Comparison of ENCODE assay signal across 14 cellular contexts in the genomic region with DNA sequence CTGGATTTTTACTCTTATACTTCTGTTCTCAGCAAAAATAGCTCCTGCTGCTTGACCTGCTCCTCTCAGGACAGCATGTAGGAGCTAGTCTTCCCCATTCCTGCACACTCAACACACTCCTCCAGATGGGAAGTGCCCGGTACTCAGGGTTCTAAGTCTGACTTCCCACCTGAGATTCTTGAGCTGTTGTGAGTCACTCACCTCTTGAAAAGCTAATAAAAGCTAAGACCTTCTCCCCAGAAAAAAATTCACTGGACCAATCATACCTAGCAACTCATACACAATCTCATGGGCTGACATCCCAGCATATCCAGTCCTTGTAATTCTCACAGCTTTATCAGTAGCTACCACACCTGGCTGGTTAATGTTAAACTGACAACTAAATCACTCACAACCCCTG. TPM values are rescaled to one million over a fixed set of nuclear protein-coding genes. Genes with fewer than 3 reads are reported as not detected.
DNase-seq lines count a peak whose midpoint lies in the region; ATAC-seq, FAIRE-seq and TF ChIP-seq lines count a peak whose summit lies in the region.
"Had no signal": no experiment of that assay in that cellular context is flagged by ENCODE, and none has a peak within 500 bp of the region (broad histone marks: within the 10 kb centered on the region; RNA-seq: fewer than 3 reads in every experiment).

No MANE protein-coding gene starts in this region.

- POLR2A ChIA-PET in naive thymus-derived CD4-positive, alpha-beta T cell (lab: Charles Lee) = no interaction called here

- peaks cover 0 to 6% (median 3%) of the 10 kb centered on the region in 7 donors for H3K4me1 Mint-ChIP-seq in naive thymus-derived CD4-positive, alpha-beta T cell

- peak in 1 of 2 donors; percentile 33 for DNase-seq in cardiac muscle cell (ENCODE audit: low read depth in 1 of 2, low spot score in 1 of 2)
- no peak for DNase-seq in left ventricle myocardium inferior
- DNase-seq in bronchial epithelial cell (ENCODE audit: low read depth) = peak; percentile 86
- peak; percentile 18 for DNase-seq in mucosa of gallbladder (ENCODE audit: low spot score)
- DNase-seq in naive thymus-derived CD4-positive, alpha-beta T cell = no peak
- DNase-seq in hippocampal formation (lab: John Stamatoyannopoulos, UW) = no peak
- DNase-seq in ACHN = no peak
- no peak for DNase-seq in NCI-H187 treated with DMSO at 0.1 percent for 48 hours (lab: John Stamatoyannopoulos, UW)
- DNase-seq: amniotic stem cell; BE2C; cortex of kidney; MV-4-11; posterior cingulate gyrus; stimulated activated CD4-positive, alpha-beta T cell treated with anti-CD3 and anti-CD28 coated beads, Interleukin-15, amount 100 ng/mL, for 24 hours had no signal

- no peak for TF ChIP-seq CTCF in cardiac muscle cell (IDR thresholded peaks at IDR 0.05; ENCODE audit: low read depth, low read length)
- TF ChIP-seq CTCF in left ventricle myocardium inferior (IDR thresholded peaks at IDR 0.05; ENCODE audit: borderline replicate concordance) = no peak
- TF ChIP-seq CTCF in bronchial epithelial cell (IDR thresholded peaks at IDR 0.05; ENCODE audit: insufficient read depth, low read length, severe bottlenecking) = no peak

- H3K9me3 ChIP-seq in cardiac muscle cell (ENCODE audit: low read depth) = no peaks in the 10 kb centered on the region
- no peaks in the 10 kb centered on the region for H3K9me3 ChIP-seq in left ventricle myocardium inferior (replicated peaks)
- no peaks in the 10 kb centered on the region for H3K9me3 ChIP-seq in naive thymus-derived CD4-positive, alpha-beta T cell (ENCODE audit: control insufficient read depth in 2 of 3, low read length in 3 of 3)
- H3K9me3 ChIP-seq: BE2C had no signal

- H3K36me3 ChIP-seq in cardiac muscle cell (peaks cover 30% of the 10 kb centered on the region), left ventricle myocardium inferior (peaks cover 54% of the 10 kb centered on the region), bronchial epithelial cell (ENCODE audit: control insufficient read depth, insufficient read depth, low read length) (peaks cover 12% of the 10 kb centered on the region)
- peaks cover 11 to 40% (median 13%) of the 10 kb centered on the region in 3 experiments for H3K36me3 ChIP-seq in naive thymus-derived CD4-positive, alpha-beta T cell (ENCODE audit: control insufficient read depth in 2 of 3, insufficient read depth in 3 of 3, low read length in 3 of 3)

- CTCF ChIA-PET in naive thymus-derived CD4-positive, alpha-beta T cell (lab: Charles Lee) = interaction anchor here (0.6 to 0.7 kb wide), 2 partner anchors 8 to 206 kb away, joined by 3 to 5 read pairs; no protein-coding TSS in a partner anchor

- peaks cover 0 to 1% (median 0%) of the 10 kb centered on the region in 11 donors for H3K9me3 Mint-ChIP-seq in naive thymus-derived CD4-positive, alpha-beta T cell

- ATAC-seq in naive thymus-derived CD4-positive, alpha-beta T cell = no peak

- no peak overlapping the region for H3K4me3 Mint-ChIP-seq in naive thymus-derived CD4-positive, alpha-beta T cell

- peak overlapping the region in 4 of 9 donors; percentile 7 to 59 (median 19) for H3K27ac Mint-ChIP-seq in naive thymus-derived CD4-positive, alpha-beta T cell

- in situ Hi-C loops in ACHN (cut with HindIII; ENCODE audit: low pct_ligation_motif_present, low pct_unique_long_range_greater_than_20kb, low sequenced_read_pairs) = no loop called here

- H3K27ac ChIP-seq in cardiac muscle cell (peak overlapping the region; percentile 90), left ventricle myocardium inferior (replicated peaks) (no peak overlapping the region)
- H3K27ac ChIP-seq in naive thymus-derived CD4-positive, alpha-beta T cell (ENCODE audit: low read depth, low read length) = no peak overlapping the region

- H3K4me1 ChIP-seq in cardiac muscle cell (ENCODE audit: low read depth) (peaks cover 20% of the 10 kb centered on the region), left ventricle myocardium inferior (peaks cover 13% of the 10 kb centered on the region)
- H3K4me1 ChIP-seq in naive thymus-derived CD4-positive, alpha-beta T cell (ENCODE audit: control insufficient read depth in 2 of 2, insufficient read depth in 2 of 2, low read length in 2 of 2) = no peaks in the 10 kb centered on the region
- H3K4me1 ChIP-seq: BE2C had no signal

- H3K36me3 Mint-ChIP-seq in naive thymus-derived CD4-positive, alpha-beta T cell = peaks cover 0 to 28% (median 9%) of the 10 kb centered on the region in 5 donors

- intact Hi-C loops in left ventricle myocardium inferior (cut with micrococcal nuclease) = no loop called here
- intact Hi-C loops in naive thymus-derived CD4-positive, alpha-beta T cell (cut with micrococcal nuclease) = no loop called here

- H3K4me3 ChIP-seq in cardiac muscle cell = no peak overlapping the region
- H3K4me3 ChIP-seq in left ventricle myocardium inferior = no peak overlapping the region
- H3K4me3 ChIP-seq in bronchial epithelial cell (ENCODE audit: low read depth, low read length) = no peak overlapping the region
- H3K4me3 ChIP-seq in naive thymus-derived CD4-positive, alpha-beta T cell (ENCODE audit: low read length) = no peak overlapping the region

- no peaks in the 10 kb centered on the region for H3K27me3 Mint-ChIP-seq in naive thymus-derived CD4-positive, alpha-beta T cell

- FAIRE-seq in bronchial epithelial cell (lab: Jason Lieb, UNC) = no peak

- H3K27me3 ChIP-seq in cardiac muscle cell (no peaks in the 10 kb centered on the region), left ventricle myocardium inferior (ENCODE audit: low read depth) (no peaks in the 10 kb centered on the region), bronchial epithelial cell (ENCODE audit: control insufficient read depth, insufficient read depth, low read length) (no peaks in the 10 kb centered on the region)
- no peaks in the 10 kb centered on the region for H3K27me3 ChIP-seq in naive thymus-derived CD4-positive, alpha-beta T cell (ENCODE audit: control insufficient read depth in 2 of 2, insufficient read depth in 2 of 2, low read length in 2 of 2)
- H3K27me3 ChIP-seq: BE2C had no signal

RNA-seq across cellular contexts. Expression of a gene that starts 53.5 kb away (rescaled TPM):
- 113 and 120 TPM in 2 replicates for total RNA-seq in cardiac muscle cell
- polyA plus RNA-seq in cardiac muscle cell = 123 and 131 TPM in 2 replicates
- total RNA-seq in left ventricle myocardium inferior = 30.7 TPM
- total RNA-seq in bronchial epithelial cell = 30.3 and 33.5 TPM in 2 replicates
- 60.5 TPM for total RNA-seq in mucosa of gallbladder
- 10 to 100 TPM; 50.5 to 66.0 (median 60.6) TPM for total RNA-seq in naive thymus-derived CD4-positive, alpha-beta T cell
- 10 to 100 TPM; 45.8 to 72.0 TPM for polyA plus RNA-seq in naive thymus-derived CD4-positive, alpha-beta T cell

Comparison
In these comparisons a context has a peak if more than half of its experiments do, and no peak if none do; other contexts are left out.
1. DNase-seq: peak in bronchial epithelial cell (single experiment) and mucosa of gallbladder (single experiment); none in left ventricle myocardium inferior (single experiment), naive thymus-derived CD4-positive, alpha-beta T cell (0 of 9), hippocampal formation (0 of 2), ACHN (single experiment) and NCI-H187 treated with DMSO at 0.1 percent for 48 hours (single experiment).